In genomic region chr1:172498858-172499257, GRCh38 we compare ENCODE assay signal across 23 cellular contexts. TPM values are rescaled to one million over a fixed set of nuclear protein-coding genes. Genes with fewer than 3 reads are reported as not detected.
A peak's percentile ranks its signal among the peaks of the same experiment; 100 is the strongest.
DNase-seq lines count a peak whose midpoint lies in the region; ATAC-seq and TF ChIP-seq lines count a peak whose summit lies in the region.
"Had no signal": no experiment of that assay in that cellular context is flagged by ENCODE, and none has a peak within 500 bp of the region (broad histone marks: within the 10 kb centered on the region; RNA-seq: fewer than 3 reads in every experiment).

No MANE protein-coding gene starts in this region.

- H3K9me3 Mint-ChIP-seq in type B pancreatic cell (no peaks in the 10 kb centered on the region), chondrocyte (ENCODE audit: low read depth) (no peaks in the 10 kb centered on the region)
- H3K9me3 Mint-ChIP-seq: activated naive CD4-positive, alpha-beta T cell treated with anti-CD3 and anti-CD28 coated beads, Interleukin-2, amount 10 ng/mL, durations not matched to agents 7 days and 5 days; neural progenitor cell; stimulated activated memory B cell treated with anti-CD40 and anti-IgM and Interleukin-4, amounts not matched to agents 10 μg/mL and 1 μg/mL and 100 μg/mL, for 72 hours; T-helper 1 cell treated with Interleukin-12 subunit alpha and Interleukin-12 subunit beta and Interleukin-4 antibody, amounts not matched to agents 30 μg/mL and 1 μg/mL, for 36 hours had no signal

- TF ChIP-seq CTCF in lower lobe of right lung (IDR thresholded peaks at IDR 0.05) (no peak), type B pancreatic cell (conservative IDR thresholded peaks at IDR 0.05) (no peak), chondrocyte (IDR thresholded peaks at IDR 0.05) (no peak)

- ATAC-seq in lower lobe of right lung, result peak; percentile 54 to 61
- ATAC-seq: stimulated activated memory B cell treated with anti-CD40 and anti-IgM and Interleukin-4, amounts not matched to agents 10 μg/mL and 1 μg/mL and 100 μg/mL, for 72 hours had no signal

- intact Hi-C loops in lower lobe of right lung (cut with DNase I), result no loop called here

- H3K9ac ChIP-seq in SK-N-MC (ENCODE audit: insufficient read length), result no peak overlapping the region
- H3K9ac ChIP-seq: neural progenitor cell had no signal

- H3K4me1 ChIP-seq in lower lobe of right lung, result no peaks in the 10 kb centered on the region

- H3K27ac ChIP-seq in SK-N-MC, result peak overlapping the region; percentile 93
- H3K27ac ChIP-seq in lower lobe of right lung, result no peak overlapping the region
- H3K27ac ChIP-seq: dorsolateral prefrontal cortex, neural progenitor cell, thoracic aorta had no signal

- H3K36me3 ChIP-seq in SK-N-MC (ENCODE audit: insufficient read depth, low read length), result no peaks in the 10 kb centered on the region
- no peaks in the 10 kb centered on the region for H3K36me3 ChIP-seq in lower lobe of right lung
- H3K36me3 ChIP-seq: neural progenitor cell, thoracic aorta had no signal

- H3K9me3 ChIP-seq in SK-N-MC (ENCODE audit: low read depth, low read length) (no peaks in the 10 kb centered on the region), lower lobe of right lung (no peaks in the 10 kb centered on the region)
- H3K9me3 ChIP-seq: mucosa of descending colon, thoracic aorta had no signal

- H3K27me3 ChIP-seq in lower lobe of right lung (ENCODE audit: low read depth), result no peaks in the 10 kb centered on the region
- H3K27me3 ChIP-seq: dorsolateral prefrontal cortex, neural progenitor cell had no signal

- H3K4me3 Mint-ChIP-seq in type B pancreatic cell, result peak overlapping the region; percentile 63
- no peak overlapping the region for H3K4me3 Mint-ChIP-seq in chondrocyte (ENCODE audit: unreplicated experiment)
- H3K4me3 Mint-ChIP-seq: activated naive CD4-positive, alpha-beta T cell treated with anti-CD3 and anti-CD28 coated beads, Interleukin-2, amount 10 ng/mL, durations not matched to agents 7 days and 5 days; neural progenitor cell; stimulated activated memory B cell treated with anti-CD40 and anti-IgM and Interleukin-4, amounts not matched to agents 10 μg/mL and 1 μg/mL and 100 μg/mL, for 72 hours; T-helper 1 cell treated with Interleukin-12 subunit alpha and Interleukin-12 subunit beta and Interleukin-4 antibody, amounts not matched to agents 30 μg/mL and 1 μg/mL, for 36 hours had no signal

- H3K4me1 Mint-ChIP-seq in type B pancreatic cell (ENCODE audit: unreplicated experiment), result peaks cover 42% of the 10 kb centered on the region
- peaks cover 14% of the 10 kb centered on the region for H3K4me1 Mint-ChIP-seq in chondrocyte (ENCODE audit: low read depth)
- H3K4me1 Mint-ChIP-seq: activated naive CD4-positive, alpha-beta T cell treated with anti-CD3 and anti-CD28 coated beads, Interleukin-2, amount 10 ng/mL, durations not matched to agents 7 days and 5 days; stimulated activated memory B cell treated with anti-CD40 and anti-IgM and Interleukin-4, amounts not matched to agents 10 μg/mL and 1 μg/mL and 100 μg/mL, for 72 hours had no signal

- H3K36me3 Mint-ChIP-seq in type B pancreatic cell (no peaks in the 10 kb centered on the region), chondrocyte (ENCODE audit: low read depth) (no peaks in the 10 kb centered on the region)
- H3K36me3 Mint-ChIP-seq: activated naive CD4-positive, alpha-beta T cell treated with anti-CD3 and anti-CD28 coated beads, Interleukin-2, amount 10 ng/mL, durations not matched to agents 7 days and 5 days; neural progenitor cell; stimulated activated memory B cell treated with anti-CD40 and anti-IgM and Interleukin-4, amounts not matched to agents 10 μg/mL and 1 μg/mL and 100 μg/mL, for 72 hours had no signal

- peak overlapping the region; percentile 93 for H3K27ac Mint-ChIP-seq in type B pancreatic cell
- no peak overlapping the region for H3K27ac Mint-ChIP-seq in chondrocyte (ENCODE audit: unreplicated experiment)
- H3K27ac Mint-ChIP-seq: activated naive CD4-positive, alpha-beta T cell treated with anti-CD3 and anti-CD28 coated beads, Interleukin-2, amount 10 ng/mL, durations not matched to agents 7 days and 5 days; stimulated activated memory B cell treated with anti-CD40 and anti-IgM and Interleukin-4, amounts not matched to agents 10 μg/mL and 1 μg/mL and 100 μg/mL, for 72 hours; T-helper 1 cell treated with Interleukin-12 subunit alpha and Interleukin-12 subunit beta and Interleukin-4 antibody, amounts not matched to agents 30 μg/mL and 1 μg/mL, for 36 hours had no signal

- H3K27me3 Mint-ChIP-seq in type B pancreatic cell (no peaks in the 10 kb centered on the region), chondrocyte (ENCODE audit: low read depth) (peaks cover 5% of the 10 kb centered on the region)
- H3K27me3 Mint-ChIP-seq: stimulated activated memory B cell treated with anti-CD40 and anti-IgM and Interleukin-4, amounts not matched to agents 10 μg/mL and 1 μg/mL and 100 μg/mL, for 72 hours had no signal

- H3K4me3 ChIP-seq in SK-N-MC (no peak overlapping the region), lower lobe of right lung (no peak overlapping the region)
- H3K4me3 ChIP-seq: dorsolateral prefrontal cortex, mucosa of descending colon, neural progenitor cell, skin epidermis, thoracic aorta had no signal

- DNase-seq in NCI-H510A treated with DMSO at 0.1 percent for 48 hours (lab: John Stamatoyannopoulos, UW) (peak; percentile 3), NCI-H510A (lab: John Stamatoyannopoulos, UW) (no peak), SK-N-MC (ENCODE audit: low read depth, low spot score) (no peak), lower lobe of right lung (peak; percentile 60), type B pancreatic cell (ENCODE audit: extremely low spot score, unreplicated experiment) (no peak), NCI-H748 treated with DMSO at 0.1 percent for 48 hours (lab: John Stamatoyannopoulos, UW) (no peak), chondrocyte (ENCODE audit: low spot score) (no peak)
- DNase-seq in activated naive CD4-positive, alpha-beta T cell treated with Interleukin-2 at 50 U/mL for 16 hours, result no peak
- DNase-seq: activated CD4-positive, alpha-beta T cell treated with anti-CD3 and anti-CD28 coated beads for 4 hours; activated naive CD4-positive, alpha-beta T cell treated with anti-CD3 and anti-CD28 coated beads, Interleukin-2, amount 10 ng/mL, durations not matched to agents 7 days and 5 days; amygdala; dorsolateral prefrontal cortex; hippocampal formation; Karpas-422; mucosa of descending colon; NCI-H1105 treated with DMSO at 0.1 percent for 48 hours; NCI-H526; SHP77 had no signal

RNA-seq across cellular contexts. Expression of gene SUCO, which starts 34.1 kb away (rescaled TPM):
- total RNA-seq in lower lobe of right lung (32.5 TPM), type B pancreatic cell (ENCODE audit: low replicate concordance) (76.5 and 88.3 TPM in 2 replicates), chondrocyte (34.1 to 36.8 TPM (median 35.2 TPM) in 3 replicates)

RNA-seq across cellular contexts. Expression of gene PIGC, which starts 55.0 kb away (rescaled TPM):
- total RNA-seq in lower lobe of right lung, result 22.8 TPM
- total RNA-seq in type B pancreatic cell (ENCODE audit: low replicate concordance), result 36.0 and 37.3 TPM in 2 replicates
- total RNA-seq in chondrocyte, result 20.9 to 22.0 TPM (median 21.7 TPM) in 3 replicates

Comparison
In these comparisons a context has a peak if more than half of its experiments do, and no peak if none do; other contexts are left out.
1. DNase-seq: peak in NCI-H510A treated with DMSO at 0.1 percent for 48 hours (single experiment) and lower lobe of right lung (single experiment); none in NCI-H510A (single experiment), SK-N-MC (single experiment), type B pancreatic cell (single experiment), activated naive CD4-positive, alpha-beta T cell treated with Interleukin-2 at 50 U/mL for 16 hours (single experiment), NCI-H748 treated with DMSO at 0.1 percent for 48 hours (single experiment) and chondrocyte (single experiment).